In genomic region chr6:34115396-34116314, GRCh38 we compare ENCODE assay signal across 9 cellular contexts. TPM values are rescaled to one million over a fixed set of nuclear protein-coding genes. Genes with fewer than 3 reads are reported as not detected.
DNase-seq lines count a peak whose midpoint lies in the region; ATAC-seq, FAIRE-seq and TF ChIP-seq lines count a peak whose summit lies in the region.
"Had no signal": no experiment of that assay in that cellular context is flagged by ENCODE, and none has a peak within 500 bp of the region (broad histone marks: within the 10 kb centered on the region; RNA-seq: fewer than 3 reads in every experiment).

No MANE protein-coding gene starts in this region.

- no peak overlapping the region for H2AFZ ChIP-seq in K562 (ENCODE audit: low read depth, low read length)

- intact Hi-C loops in K562 (cut with micrococcal nuclease): no loop called here
- intact Hi-C loops in naive thymus-derived CD4-positive, alpha-beta T cell (cut with micrococcal nuclease): loop anchor here (1.0 kb wide), 1 partner anchor 17 kb away; no protein-coding TSS in a partner anchor

- no peak overlapping the region for H3K4me3 ChIP-seq in Jurkat, Clone E6-1 (ENCODE audit: low read length)
- no peak overlapping the region for H3K4me3 ChIP-seq in K562
- no peak overlapping the region for H3K4me3 ChIP-seq in naive thymus-derived CD4-positive, alpha-beta T cell (ENCODE audit: low read length)

- TF ChIP-seq POLR2A in K562 (conservative IDR thresholded peaks at IDR 0.05): no peak

- CTCF ChIA-PET in GM10248 (lab: Yijun Ruan, JAX) (interaction anchor here (1.9 kb wide), 1 partner anchor 60 kb away, joined by 5 read pairs; no protein-coding TSS in a partner anchor), K562 (lab: Yijun Ruan, JAX; ENCODE audit: low intra/inter-chr PET ratio) (no interaction called here)
- CTCF ChIA-PET in naive thymus-derived CD4-positive, alpha-beta T cell (lab: Charles Lee): no interaction called here

- DNase-seq in GM10248 (ENCODE audit: extremely low spot score) (peak; percentile 55), K562 (ENCODE audit: extremely low read depth in 1 of 4, low spot score in 3 of 4) (peak; percentile 63 to 88 (median 83)), LoVo (ENCODE audit: low spot score) (no peak)
- peak; percentile 23 for DNase-seq in Jurkat, Clone E6-1 (ENCODE audit: low read depth, low spot score)
- peak in 5 of 9 donors; percentile 7 to 41 (median 31) for DNase-seq in naive thymus-derived CD4-positive, alpha-beta T cell
- DNase-seq: NK-92 treated with Interleukin-12 subunit alpha and Interleukin-12 subunit beta, amount 100 ng/mL, for 24 hours had no signal

- H3K4me3 Mint-ChIP-seq in naive thymus-derived CD4-positive, alpha-beta T cell: no peak overlapping the region

- no peaks in the 10 kb centered on the region for H3K79me2 ChIP-seq in K562 (ENCODE audit: control insufficient read depth, insufficient read depth, low read length)

- H4K20me1 ChIP-seq in K562 (replicated peaks; ENCODE audit: control insufficient read depth, insufficient read depth, low read length): peaks cover 25% of the 10 kb centered on the region

- BruUV-seq in K562 (replicated peaks; lab: Mats Ljungman, UMichigan): no TSS peak

- no peak for TF ChIP-seq RAD21 in K562 (CRISPR knock-in tag; conservative IDR thresholded peaks at IDR 0.05 in 1 of 2, IDR thresholded peaks at IDR 0.05 in 1 of 2)

- H3K4me2 ChIP-seq in K562 (ENCODE audit: insufficient read depth, low read length): no peak overlapping the region

- ATAC-seq in K562: peak; percentile 81
- no peak for ATAC-seq in naive thymus-derived CD4-positive, alpha-beta T cell
- no peak for ATAC-seq in HG03159 (IDR thresholded peaks at IDR 0.05; ENCODE audit: unreplicated experiment)
- no peak for ATAC-seq in GM19324 (IDR thresholded peaks at IDR 0.05; ENCODE audit: low FRiP score, unreplicated experiment)

- POLR2A ChIA-PET in GM10248 (lab: Yijun Ruan, JAX) (no interaction called here), K562 (lab: Yijun Ruan, JAX) (interaction anchor here (0.6 to 1.4 kb wide), 3 partner anchors 9 to 40 kb away, joined by 3 to 4 read pairs (median 3); no protein-coding TSS in a partner anchor)
- POLR2A ChIA-PET in naive thymus-derived CD4-positive, alpha-beta T cell (lab: Charles Lee): no interaction called here

- H3K9me1 ChIP-seq in K562 (ENCODE audit: control insufficient read depth, insufficient read depth, low read length): no peaks in the 10 kb centered on the region

- TF ChIP-seq CTCF in GM10248 (IDR thresholded peaks at IDR 0.05; ENCODE audit: control extremely low read depth, extremely low read depth, low read depth, missing control alignments): no peak
- TF ChIP-seq CTCF in K562 (IDR thresholded peaks at IDR 0.05 in 2 of 3, conservative IDR thresholded peaks at IDR 0.05 in 1 of 3; ENCODE audit: insufficient read depth in 2 of 3, low read depth in 1 of 3, low read length in 3 of 3): no peak

- H3K9me3 Mint-ChIP-seq in naive thymus-derived CD4-positive, alpha-beta T cell: peaks cover 0 to 4% (median 0%) of the 10 kb centered on the region in 11 donors

- no peaks in the 10 kb centered on the region for H3K36me3 ChIP-seq in K562 (ENCODE audit: control insufficient read depth, insufficient read depth, low read length)
- no peaks in the 10 kb centered on the region for H3K36me3 ChIP-seq in naive thymus-derived CD4-positive, alpha-beta T cell (ENCODE audit: control insufficient read depth in 2 of 3, insufficient read depth in 3 of 3, low read length in 3 of 3)

- no peak overlapping the region for H3K27ac ChIP-seq in K562 (ENCODE audit: extremely low read depth, low read depth, low read length)
- H3K27ac ChIP-seq in naive thymus-derived CD4-positive, alpha-beta T cell (ENCODE audit: low read depth, low read length): no peak overlapping the region

- H3K36me3 Mint-ChIP-seq in naive thymus-derived CD4-positive, alpha-beta T cell: no peaks in the 10 kb centered on the region

- no peaks in the 10 kb centered on the region for H3K4me1 ChIP-seq in K562 (replicated peaks in 1 of 2; ENCODE audit: control insufficient read depth in 2 of 2, insufficient read depth in 2 of 2, low read length in 2 of 2)
- no peaks in the 10 kb centered on the region for H3K4me1 ChIP-seq in naive thymus-derived CD4-positive, alpha-beta T cell (ENCODE audit: control insufficient read depth in 2 of 2, insufficient read depth in 2 of 2, low read length in 2 of 2)

- FAIRE-seq in K562 (lab: Jason Lieb, UNC): peak; percentile 74
- FAIRE-seq: endometrium had no signal

- peaks cover 0 to 40% (median 29%) of the 10 kb centered on the region in 5 donors for H3K27me3 Mint-ChIP-seq in naive thymus-derived CD4-positive, alpha-beta T cell

- 10% methylated on average over 23 of the region's 23 CpGs for WGBS in K562 (ENCODE audit: insufficient coverage, low coverage, missing lambda C conversion rate)

- in situ Hi-C loops in K562 (cut with MboI): no loop called here

- H3K9me3 ChIP-seq in K562 (replicated peaks; ENCODE audit: control insufficient read depth, insufficient read depth, low read depth, low read length): no peaks in the 10 kb centered on the region
- no peaks in the 10 kb centered on the region for H3K9me3 ChIP-seq in naive thymus-derived CD4-positive, alpha-beta T cell (ENCODE audit: control insufficient read depth in 2 of 3, low read length in 3 of 3)

- peaks cover 0 to 5% (median 0%) of the 10 kb centered on the region in 7 donors for H3K4me1 Mint-ChIP-seq in naive thymus-derived CD4-positive, alpha-beta T cell

- no peak for TF ChIP-seq EP300 in K562 (IDR thresholded peaks at IDR 0.05; ENCODE audit: low read length)

- peaks cover 15 to 51% of the 10 kb centered on the region in 2 experiments; a peak in 3 of 5 replicates for H3K27me3 ChIP-seq in K562 (ENCODE audit: control insufficient read depth in 2 of 2, insufficient read depth in 2 of 2, low read length in 2 of 2)
- no peaks in the 10 kb centered on the region for H3K27me3 ChIP-seq in naive thymus-derived CD4-positive, alpha-beta T cell (ENCODE audit: control insufficient read depth in 2 of 2, insufficient read depth in 2 of 2, low read length in 2 of 2)

- no peak overlapping the region for H3K27ac Mint-ChIP-seq in naive thymus-derived CD4-positive, alpha-beta T cell

- no peak overlapping the region for H3K9ac ChIP-seq in K562 (ENCODE audit: insufficient read depth in 1 of 2, low read depth in 2 of 2, low read length in 2 of 2)

TF ChIP-seq in K562, 482 proteins besides CTCF, POLR2A, EP300 and RAD21 (continues in another document):
- TF ChIP-seq TEAD4 (IDR thresholded peaks at IDR 0.05; ENCODE audit: low read length) (no peak), TEAD4 (CRISPR knock-in tag; IDR thresholded peaks at IDR 0.05; ENCODE audit: borderline replicate concordance) (0 out of 2 replicates have a peak, but pooled peaks have one; percentile 35), E2F1 (CRISPR knock-in tag; IDR thresholded peaks at IDR 0.05) (peak; percentile 81)
- TF ChIP-seq, protein P1, sequence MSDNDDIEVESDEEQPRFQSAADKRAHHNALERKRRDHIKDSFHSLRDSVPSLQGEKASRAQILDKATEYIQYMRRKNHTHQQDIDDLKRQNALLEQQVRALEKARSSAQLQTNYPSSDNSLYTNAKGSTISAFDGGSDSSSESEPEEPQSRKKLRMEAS (CRISPR knock-in tag; IDR thresholded peaks at IDR 0.05): peak; percentile 31; the same call in 1 of the 2 replicates

RNA-seq across cellular contexts. Expression of gene GRM4, which starts 30.2 kb away (rescaled TPM):
- polyA plus RNA-seq in Jurkat, Clone E6-1 (2012; ENCODE audit: insufficient read depth, insufficient read length): 1.8 TPM
- 0.09 TPM in 1 of 2 replicates, not detected in the other for total RNA-seq in K562 (2011; cell fraction: chromatin; rRNA removed; ENCODE audit: low replicate concordance)
- total RNA-seq in K562 (2011; cell fraction: nucleolus; rRNA removed): not detected in 2 replicates
- not detected in 2 replicates for total RNA-seq in K562 (2011; cell fraction: nucleoplasm; rRNA removed)
- 0.18 TPM in 1 of 2 replicates, not detected in the other for total RNA-seq in K562 (2014; rRNA removed)
- total RNA-seq in K562 (2014; rRNA removed; fragmentation: Illumina TruSeq; extraction: Trizol): not detected in 2 replicates
- not detected in 2 replicates for total RNA-seq in K562 (2015; rRNA removed; fragmentation: Illumina TruSeq; extraction: Trizol)
- total RNA-seq in K562 (2021): not detected in 2 replicates
- not detected in 2 replicates for polyA plus RNA-seq in K562 (2011; rRNA removed)
- not detected in 2 replicates for polyA plus RNA-seq in K562 (2011; cell fraction: cytosol; rRNA removed)
- 0.09 TPM in 1 of 2 replicates, not detected in the other for polyA plus RNA-seq in K562 (2011; cell fraction: nucleus; rRNA removed)
- 0.04 TPM in 1 of 2 replicates, not detected in the other for polyA plus RNA-seq in K562 (2012)
- polyA plus RNA-seq in K562 (2014; fragmentation: Illumina TruSeq; extraction: Trizol): not detected in 2 replicates
- not detected for polyA plus RNA-seq in K562 (2014; fragmentation: Nextera tagmentation; extraction: Ambion mirVana)
- polyA plus RNA-seq in K562 (2014; rRNA removed): not detected in 2 replicates
- not detected in 2 replicates for polyA minus RNA-seq in K562 (2011; rRNA and poly(A)+ RNA removed)
- not detected in 2 replicates for polyA minus RNA-seq in K562 (2011; cell fraction: cytosol; rRNA and poly(A)+ RNA removed)
- polyA minus RNA-seq in K562 (2011; cell fraction: nucleus; rRNA and poly(A)+ RNA removed): 0.11 TPM in 1 of 2 replicates, not detected in the other
- total RNA-seq in naive thymus-derived CD4-positive, alpha-beta T cell: not detected
- polyA plus RNA-seq in naive thymus-derived CD4-positive, alpha-beta T cell: not detected
